26 cellular contexts compared by ENCODE assay signal in the genomic region with DNA sequence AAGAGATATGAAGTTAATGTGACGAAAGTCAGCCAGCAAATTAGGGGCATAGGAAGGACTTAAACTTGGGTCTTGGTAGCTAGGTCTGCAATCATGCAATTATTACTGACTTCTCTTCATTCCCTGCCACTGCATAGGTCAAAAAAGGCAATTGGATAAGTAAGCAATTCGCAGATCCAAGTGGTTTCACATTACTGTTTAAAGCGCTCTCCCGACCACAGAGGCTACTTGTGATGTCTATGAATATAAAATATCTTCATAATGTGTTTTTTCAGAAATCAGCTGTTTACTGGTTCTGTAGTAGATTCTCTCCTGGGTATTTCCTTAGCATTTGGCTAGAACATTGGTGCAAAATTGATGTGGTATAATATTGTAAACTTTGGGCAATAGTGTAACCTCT.
"Had no signal": no experiment of that assay in that cellular context is flagged by ENCODE, and none has a peak within 500 bp of the region (broad histone marks: within the 10 kb centered on the region; RNA-seq: fewer than 3 reads in every experiment).

No MANE protein-coding gene starts in this region.

- ATAC-seq: activated naive CD4-positive, alpha-beta T cell treated with anti-CD3 and anti-CD28 coated beads, Interleukin-2, amount 50 U/mL, for 72 hours; activated naive CD8-positive, alpha-beta T cell treated with anti-CD3 and anti-CD28 coated beads, Interleukin-2, amount 50 U/mL, for 24 hours; activated T-cell treated with anti-CD3 and anti-CD28 coated beads, Interleukin-2, amount 50 U/mL, for 4 hours; T-cell had no signal

- H3K9ac ChIP-seq: KMS-11 had no signal

- H3K27ac ChIP-seq: KMS-11, VCaP had no signal

- H3K4me2 ChIP-seq: KMS-11 had no signal

- DNase-seq: activated CD4-positive, alpha-beta memory T cell treated with anti-CD3 and anti-CD28 coated beads for 36 hours; activated CD4-positive, alpha-beta T cell treated with anti-CD3 and anti-CD28 coated beads, Interleukin-2, amount 10 ng/mL, durations not matched to agents 7 days and 5 days; activated CD4-positive, CD25-positive, alpha-beta regulatory T cell; activated CD8-positive, alpha-beta memory T cell treated with anti-CD3 and anti-CD28 coated beads for 24 hours; activated effector memory CD4-positive, alpha-beta T cell treated with anti-CD3 and anti-CD28 coated beads, Interleukin-2, amount 50 U/mL, for 16 hours; activated naive CD4-positive, alpha-beta T cell treated with Interleukin-2 at 50 U/mL for 16 hours; activated naive CD8-positive, alpha-beta T cell treated with anti-CD3 and anti-CD28 coated beads, Interleukin-2, amount 50 U/mL, for 24 hours; activated T-cell treated with anti-CD3 and anti-CD28 coated beads, Interleukin-2, amount 50 U/mL, for 4 hours; amniotic stem cell; MM.1S; NCI-H1105; NCI-H1436 treated with DMSO at 0.1 percent for 48 hours; NCI-H187; NCI-H2081 treated with DMSO at 0.1 percent for 48 hours; NCI-H446; NCI-H524; NCI-H774; NK-92 treated with Interleukin-12 subunit alpha and Interleukin-12 subunit beta, amount 100 ng/mL, for 24 hours; T-cell; T-helper 2 cell; T1000 had no signal

- H3K9me3 Mint-ChIP-seq: activated CD4-positive, alpha-beta memory T cell treated with anti-CD3 and anti-CD28 coated beads for 36 hours; activated CD4-positive, alpha-beta T cell treated with anti-CD3 and anti-CD28 coated beads, Interleukin-2, amount 10 ng/mL, durations not matched to agents 7 days and 5 days; activated naive CD8-positive, alpha-beta T cell treated with anti-CD3 and anti-CD28 coated beads, Interleukin-2, amount 50 U/mL, for 24 hours; activated T-cell treated with anti-CD3 and anti-CD28 coated beads, Interleukin-2, amount 50 U/mL, for 4 hours; brain; central memory CD8-positive, alpha-beta T cell had no signal

- H3K27ac Mint-ChIP-seq: activated CD4-positive, alpha-beta memory T cell treated with anti-CD3 and anti-CD28 coated beads for 36 hours; activated CD4-positive, alpha-beta T cell treated with anti-CD3 and anti-CD28 coated beads, Interleukin-2, amount 10 ng/mL, durations not matched to agents 7 days and 5 days; activated naive CD4-positive, alpha-beta T cell treated with anti-CD3 and anti-CD28 coated beads, Interleukin-2, amount 50 U/mL, for 72 hours; activated naive CD8-positive, alpha-beta T cell treated with anti-CD3 and anti-CD28 coated beads, Interleukin-2, amount 50 U/mL, for 24 hours; brain; T-cell had no signal

- H3K27me3 Mint-ChIP-seq: activated CD4-positive, alpha-beta memory T cell treated with anti-CD3 and anti-CD28 coated beads for 36 hours; activated CD4-positive, alpha-beta T cell treated with anti-CD3 and anti-CD28 coated beads, Interleukin-2, amount 10 ng/mL, durations not matched to agents 7 days and 5 days; activated naive CD8-positive, alpha-beta T cell treated with anti-CD3 and anti-CD28 coated beads, Interleukin-2, amount 50 U/mL, for 24 hours; brain; central memory CD8-positive, alpha-beta T cell; T-cell had no signal

- H3K36me3 Mint-ChIP-seq: activated CD4-positive, alpha-beta memory T cell treated with anti-CD3 and anti-CD28 coated beads for 36 hours; brain; T-cell had no signal

- H3K4me3 Mint-ChIP-seq: activated CD4-positive, alpha-beta memory T cell treated with anti-CD3 and anti-CD28 coated beads for 36 hours; activated CD4-positive, alpha-beta T cell treated with anti-CD3 and anti-CD28 coated beads, Interleukin-2, amount 10 ng/mL, durations not matched to agents 7 days and 5 days; activated naive CD8-positive, alpha-beta T cell treated with anti-CD3 and anti-CD28 coated beads, Interleukin-2, amount 50 U/mL, for 24 hours; activated T-cell treated with anti-CD3 and anti-CD28 coated beads, Interleukin-2, amount 50 U/mL, for 4 hours; brain; central memory CD8-positive, alpha-beta T cell; T-cell had no signal

- H3K4me1 Mint-ChIP-seq: brain had no signal
